ENCODE assay signal across 8 cellular contexts in genomic region chr19:39679056-39679790, GRCh38. TPM values are rescaled to one million over a fixed set of nuclear protein-coding genes. Genes with fewer than 3 reads are reported as not detected.
DNase-seq lines count a peak whose midpoint lies in the region; ATAC-seq, FAIRE-seq and TF ChIP-seq lines count a peak whose summit lies in the region.

No MANE protein-coding gene starts in this region.

- H3K27me3 Mint-ChIP-seq in activated T-cell treated with anti-CD3 and anti-CD28 coated beads, Interleukin-2, amount 50 U/mL, for 72 hours (ENCODE audit: low read depth): no peaks in the 10 kb centered on the region

- ATAC-seq in GM18907 (IDR thresholded peaks at IDR 0.05; ENCODE audit: unreplicated experiment): peak; percentile 59
- peak; percentile 65 for ATAC-seq in HG02973 (IDR thresholded peaks at IDR 0.05; ENCODE audit: unreplicated experiment)
- ATAC-seq in activated T-cell treated with anti-CD3 and anti-CD28 coated beads, Interleukin-2, amount 50 U/mL, for 72 hours (replicated peaks in 1 of 2): peak; percentile 80 to 88

- H3K36me3 ChIP-seq in Peyer's patch: no peaks in the 10 kb centered on the region

- TF ChIP-seq POLR2A in H54 (IDR thresholded peaks at IDR 0.05; ENCODE audit: low read depth, low read length) (no peak), Peyer's patch (IDR thresholded peaks at IDR 0.05) (no peak)

- H3K4me1 ChIP-seq in Peyer's patch: no peaks in the 10 kb centered on the region

- no peak for TF ChIP-seq CTCF in Peyer's patch (IDR thresholded peaks at IDR 0.05)

- no peak overlapping the region for H3K27ac ChIP-seq in Peyer's patch

- no peak for FAIRE-seq in H54 (lab: Jason Lieb, UNC)

- no peaks in the 10 kb centered on the region for H3K27me3 ChIP-seq in Peyer's patch

- peaks cover 51% of the 10 kb centered on the region for H3K4me1 Mint-ChIP-seq in activated T-cell treated with anti-CD3 and anti-CD28 coated beads, Interleukin-2, amount 50 U/mL, for 72 hours (ENCODE audit: low read depth)

- DNase-seq in activated T-cell treated with anti-CD3 and anti-CD28 coated beads, Interleukin-2, amount 50 U/mL, for 72 hours: peak; percentile 72 to 73
- DNase-seq in stimulated activated CD4-positive, alpha-beta T cell treated with anti-CD3 and anti-CD28 coated beads, Interleukin-2, amount 100 ng/mL, for 4 hours (ENCODE audit: low read depth): peak; percentile 32
- DNase-seq in activated gamma-delta T cell (lab: John Stamatoyannopoulos, UW): no peak
- DNase-seq in H54 (ENCODE audit: insufficient read length, low spot score): no peak
- DNase-seq in NOMO-1 treated with DMSO at 0.1 percent for 48 hours (lab: John Stamatoyannopoulos, UW; ENCODE audit: unreplicated experiment): no peak
- DNase-seq in Peyer's patch: no peak

- peak overlapping the region; percentile 79 to 85 for H3K4me3 Mint-ChIP-seq in activated T-cell treated with anti-CD3 and anti-CD28 coated beads, Interleukin-2, amount 50 U/mL, for 72 hours

- peaks cover 0 to 3% of the 10 kb centered on the region in 2 donors for H3K36me3 Mint-ChIP-seq in activated T-cell treated with anti-CD3 and anti-CD28 coated beads, Interleukin-2, amount 50 U/mL, for 72 hours (ENCODE audit: insufficient read depth in 2 of 2)

- no peak overlapping the region for H3K4me3 ChIP-seq in Peyer's patch

- H3K9me3 ChIP-seq in Peyer's patch: no peaks in the 10 kb centered on the region

- H3K27ac Mint-ChIP-seq in activated T-cell treated with anti-CD3 and anti-CD28 coated beads, Interleukin-2, amount 50 U/mL, for 72 hours: peak overlapping the region; percentile 89

- H3K9me3 Mint-ChIP-seq in activated T-cell treated with anti-CD3 and anti-CD28 coated beads, Interleukin-2, amount 50 U/mL, for 72 hours: no peaks in the 10 kb centered on the region

RNA-seq across cellular contexts. Expression of gene LGALS16, which starts 23.5 kb away (rescaled TPM):
- not detected for total RNA-seq in activated T-cell treated with anti-CD3 and anti-CD28 coated beads, Interleukin-2, amount 50 U/mL, for 72 hours
- not detected for total RNA-seq in Peyer's patch

RNA-seq across cellular contexts. Expression of gene LGALS14, which starts 25.1 kb away (rescaled TPM):
- total RNA-seq in activated T-cell treated with anti-CD3 and anti-CD28 coated beads, Interleukin-2, amount 50 U/mL, for 72 hours: 1 to 10 TPM; 4.3 to 9.5 TPM
- total RNA-seq in Peyer's patch: not detected

RNA-seq across cellular contexts. Expression of gene CLC, which starts 58.6 kb away (rescaled TPM):
- 1 to 10 TPM in 1 of 2 donors, not detected in 1; 1.7 TPM for total RNA-seq in activated T-cell treated with anti-CD3 and anti-CD28 coated beads, Interleukin-2, amount 50 U/mL, for 72 hours
- total RNA-seq in Peyer's patch: not detected

Comparison
In these comparisons a context has a peak if more than half of its experiments do, and no peak if none do; other contexts are left out.
1. DNase-seq: peak in activated T-cell treated with anti-CD3 and anti-CD28 coated beads, Interleukin-2, amount 50 U/mL, for 72 hours (2 of 2) and stimulated activated CD4-positive, alpha-beta T cell treated with anti-CD3 and anti-CD28 coated beads, Interleukin-2, amount 100 ng/mL, for 4 hours (single experiment); none in activated gamma-delta T cell (single experiment), H54 (single experiment), NOMO-1 treated with DMSO at 0.1 percent for 48 hours (single experiment) and Peyer's patch (0 of 3).
2. RNA of gene LGALS14, which starts 25.1 kb away (total RNA-seq): 4.3 to 9.5 TPM in activated T-cell treated with anti-CD3 and anti-CD28 coated beads, Interleukin-2, amount 50 U/mL, for 72 hours; not detected in Peyer's patch; every median in the first group is over 4 times any median in the second.
3. Peak in every context shown above with its lines, with median percentiles within 50 percentile points of each other: ATAC-seq.